ENCODE assay signal across 13 cellular contexts in genomic region chr5:10756539-10756938, GRCh38. TPM values are rescaled to one million over a fixed set of nuclear protein-coding genes. Genes with fewer than 3 reads are reported as not detected.
DNase-seq lines count a peak whose midpoint lies in the region; ATAC-seq, FAIRE-seq and TF ChIP-seq lines count a peak whose summit lies in the region.
"Had no signal": no experiment of that assay in that cellular context is flagged by ENCODE, and none has a peak within 500 bp of the region (broad histone marks: within the 10 kb centered on the region; RNA-seq: fewer than 3 reads in every experiment).

No MANE protein-coding gene starts in this region.

- TF ChIP-seq CTCF in GM12865 (IDR thresholded peaks at IDR 0.05; ENCODE audit: insufficient read depth, low read depth, low read length, missing control alignments) = no peak
- no peak for TF ChIP-seq CTCF in GM23338 (conservative IDR thresholded peaks at IDR 0.05; ENCODE audit: low read depth in 2 of 2)
- TF ChIP-seq CTCF in activated B cell treated with CpG ODN at 0.5 μM for 24 hours (IDR thresholded peaks at IDR 0.05) = no peak
- no peak for TF ChIP-seq CTCF in nephron (IDR thresholded peaks at IDR 0.05; ENCODE audit: unreplicated experiment in 3 of 3)
- no peak for TF ChIP-seq CTCF in dorsolateral prefrontal cortex (IDR thresholded peaks at IDR 0.05 in 54 of 56, conservative IDR thresholded peaks at IDR 0.05 in 2 of 56; ENCODE audit: low read depth in 1 of 56, partially characterized antibody in 56 of 56)
- no peak for TF ChIP-seq CTCF in kidney (IDR thresholded peaks at IDR 0.05; ENCODE audit: borderline replicate concordance, extremely low read depth, insufficient read depth)

- H3K4me2 ChIP-seq in GM23338 = peak overlapping the region; percentile 34; the same call in 1 of the 2 replicates

- DNase-seq in GM12865 (ENCODE audit: low read depth) = peak; percentile 57
- no peak for DNase-seq in GM23338 (ENCODE audit: low spot score)
- DNase-seq in activated B cell treated with CpG ODN at 0.5 μM for 24 hours = no peak
- no peak for DNase-seq in dorsolateral prefrontal cortex
- no peak for DNase-seq in HT-29 (ENCODE audit: low spot score)
- no peak for DNase-seq in kidney
- DNase-seq: NCI-H524 treated with DMSO at 0.1 percent for 48 hours had no signal

- H3K9me3 Mint-ChIP-seq in GM23338 = peaks cover 3% of the 10 kb centered on the region; the same call in 1 of the 3 replicates
- no peaks in the 10 kb centered on the region for H3K9me3 Mint-ChIP-seq in activated B cell treated with CpG ODN at 0.5 μM for 24 hours
- no peaks in the 10 kb centered on the region for H3K9me3 Mint-ChIP-seq in nephron

- no peak for FAIRE-seq in kidney (lab: Jason Lieb, UNC)
- FAIRE-seq: GM18507, islet of Langerhans, TTC549 had no signal

- peak overlapping the region; percentile 50 for H3K27ac ChIP-seq in GM23338 (ENCODE audit: low read depth)
- H3K27ac ChIP-seq in dorsolateral prefrontal cortex = peak overlapping the region in 1 of 59 donors; percentile 30
- no peak overlapping the region for H3K27ac ChIP-seq in kidney (ENCODE audit: low read depth in 2 of 2, low read length in 2 of 2)
- H3K27ac ChIP-seq: HL-60 had no signal

- POLR2A ChIA-PET in activated B cell treated with CpG ODN at 0.5 μM for 24 hours (lab: Charles Lee) = no interaction called here

- H3K4me1 ChIP-seq in GM23338 (ENCODE audit: insufficient read depth) (peaks cover 18% of the 10 kb centered on the region; the same call in 1 of the 2 replicates), kidney (ENCODE audit: control insufficient read depth in 1 of 2, insufficient read depth in 1 of 2, low read depth in 1 of 2, low read length in 2 of 2) (peaks cover 7 to 14% of the 10 kb centered on the region in 2 donors)

- H3K9me3 ChIP-seq in kidney (ENCODE audit: control insufficient read depth in 1 of 2, low read length in 2 of 2) = no peaks in the 10 kb centered on the region

- ATAC-seq in GM23338 = no peak
- ATAC-seq in activated B cell treated with CpG ODN at 0.5 μM for 24 hours (ENCODE audit: low read depth) = no peak
- no peak for ATAC-seq in GM18505 (IDR thresholded peaks at IDR 0.05; ENCODE audit: unreplicated experiment)

- H3K4me3 ChIP-seq in GM12865 (ENCODE audit: low read depth, low read length) = no peak overlapping the region
- H3K4me3 ChIP-seq in GM23338 = no peak overlapping the region
- H3K4me3 ChIP-seq in dorsolateral prefrontal cortex = no peak overlapping the region
- H3K4me3 ChIP-seq in kidney (ENCODE audit: low read length in 2 of 2) = no peak overlapping the region

- H3K79me2 ChIP-seq in GM23338 (replicated peaks; ENCODE audit: insufficient read depth) = peaks cover 46% of the 10 kb centered on the region

- H3F3A ChIP-seq in GM23338 (replicated peaks; ENCODE audit: low read depth) = no peaks in the 10 kb centered on the region

- peaks cover 13% of the 10 kb centered on the region; the same call in 2 of the 3 replicates for H3K36me3 Mint-ChIP-seq in GM23338 (ENCODE audit: low read depth)
- peaks cover 53% of the 10 kb centered on the region for H3K36me3 Mint-ChIP-seq in activated B cell treated with CpG ODN at 0.5 μM for 24 hours (ENCODE audit: low read depth)
- peaks cover 45% of the 10 kb centered on the region for H3K36me3 Mint-ChIP-seq in nephron (ENCODE audit: low read depth)

- H3K9me2 ChIP-seq in GM23338 (ENCODE audit: insufficient read depth) = no peaks in the 10 kb centered on the region

- no peak overlapping the region for H3K9ac ChIP-seq in kidney (ENCODE audit: low read length in 2 of 2)

- H3K4me3 Mint-ChIP-seq in GM23338 (no peak overlapping the region), activated B cell treated with CpG ODN at 0.5 μM for 24 hours (no peak overlapping the region), nephron (peak overlapping the region in 1 of 3 experiments; percentile 57)

- no peak overlapping the region for H2AFZ ChIP-seq in GM23338

- peaks cover 10% of the 10 kb centered on the region for H3K27me3 Mint-ChIP-seq in GM23338 (ENCODE audit: insufficient read depth, low read depth, poor library complexity)
- H3K27me3 Mint-ChIP-seq in activated B cell treated with CpG ODN at 0.5 μM for 24 hours = no peaks in the 10 kb centered on the region
- no peaks in the 10 kb centered on the region for H3K27me3 Mint-ChIP-seq in nephron (ENCODE audit: low read depth)

- peaks cover 23% of the 10 kb centered on the region for H3K4me1 Mint-ChIP-seq in GM23338
- peaks cover 51% of the 10 kb centered on the region for H3K4me1 Mint-ChIP-seq in activated B cell treated with CpG ODN at 0.5 μM for 24 hours
- H3K4me1 Mint-ChIP-seq in nephron = peaks cover 60% of the 10 kb centered on the region

- no peak for TF ChIP-seq POLR2A in GM18505 (IDR thresholded peaks at IDR 0.05; ENCODE audit: borderline replicate concordance, extremely low read depth, insufficient read depth, insufficient read length)

- H3K27ac Mint-ChIP-seq in GM23338 (no peak overlapping the region), activated B cell treated with CpG ODN at 0.5 μM for 24 hours (peak overlapping the region; percentile 20), nephron (peak overlapping the region; percentile 19 to 75 (median 63))

- CTCF ChIA-PET in activated B cell treated with CpG ODN at 0.5 μM for 24 hours (lab: Charles Lee) = no interaction called here

- H4K20me1 ChIP-seq in GM23338 (replicated peaks; ENCODE audit: insufficient read depth) = peaks cover 9% of the 10 kb centered on the region

- H3K27me3 ChIP-seq in GM23338 (ENCODE audit: insufficient read depth) = peaks cover 3% of the 10 kb centered on the region; the same call in 1 of the 2 replicates
- H3K27me3 ChIP-seq in dorsolateral prefrontal cortex = no peaks in the 10 kb centered on the region

- intact Hi-C loops in activated B cell treated with CpG ODN at 0.5 μM for 24 hours (cut with micrococcal nuclease) (no loop called here), dorsolateral prefrontal cortex (cut with DNase I) (no loop called here), kidney (cut with DNase I) (no loop called here)

- H3K36me3 ChIP-seq in GM23338 (ENCODE audit: insufficient read depth) = no peaks in the 10 kb centered on the region; the same call in 1 of the 2 replicates
- H3K36me3 ChIP-seq in kidney (ENCODE audit: control insufficient read depth in 1 of 2, insufficient read depth in 2 of 2, low read length in 2 of 2) = no peaks in the 10 kb centered on the region

TF ChIP-seq in GM23338, 12 proteins besides CTCF, POLR2A, EP300 and RAD21 (continues in another document):
- no peak for TF ChIP-seq ZNF331 (CRISPR knock-in tag; IDR thresholded peaks at IDR 0.05; ENCODE audit: low read depth)
- TF ChIP-seq, protein P1, sequence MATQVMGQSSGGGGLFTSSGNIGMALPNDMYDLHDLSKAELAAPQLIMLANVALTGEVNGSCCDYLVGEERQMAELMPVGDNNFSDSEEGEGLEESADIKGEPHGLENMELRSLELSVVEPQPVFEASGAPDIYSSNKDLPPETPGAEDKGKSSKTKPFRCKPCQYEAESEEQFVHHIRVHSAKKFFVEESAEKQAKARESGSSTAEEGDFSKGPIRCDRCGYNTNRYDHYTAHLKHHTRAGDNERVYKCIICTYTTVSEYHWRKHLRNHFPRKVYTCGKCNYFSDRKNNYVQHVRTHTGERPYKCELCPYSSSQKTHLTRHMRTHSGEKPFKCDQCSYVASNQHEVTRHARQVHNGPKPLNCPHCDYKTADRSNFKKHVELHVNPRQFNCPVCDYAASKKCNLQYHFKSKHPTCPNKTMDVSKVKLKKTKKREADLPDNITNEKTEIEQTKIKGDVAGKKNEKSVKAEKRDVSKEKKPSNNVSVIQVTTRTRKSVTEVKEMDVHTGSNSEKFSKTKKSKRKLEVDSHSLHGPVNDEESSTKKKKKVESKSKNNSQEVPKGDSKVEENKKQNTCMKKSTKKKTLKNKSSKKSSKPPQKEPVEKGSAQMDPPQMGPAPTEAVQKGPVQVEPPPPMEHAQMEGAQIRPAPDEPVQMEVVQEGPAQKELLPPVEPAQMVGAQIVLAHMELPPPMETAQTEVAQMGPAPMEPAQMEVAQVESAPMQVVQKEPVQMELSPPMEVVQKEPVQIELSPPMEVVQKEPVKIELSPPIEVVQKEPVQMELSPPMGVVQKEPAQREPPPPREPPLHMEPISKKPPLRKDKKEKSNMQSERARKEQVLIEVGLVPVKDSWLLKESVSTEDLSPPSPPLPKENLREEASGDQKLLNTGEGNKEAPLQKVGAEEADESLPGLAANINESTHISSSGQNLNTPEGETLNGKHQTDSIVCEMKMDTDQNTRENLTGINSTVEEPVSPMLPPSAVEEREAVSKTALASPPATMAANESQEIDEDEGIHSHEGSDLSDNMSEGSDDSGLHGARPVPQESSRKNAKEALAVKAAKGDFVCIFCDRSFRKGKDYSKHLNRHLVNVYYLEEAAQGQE (IDR thresholded peaks at IDR 0.05; ENCODE audit: unreplicated experiment) = no peak
- no peak for TF ChIP-seq NANOG (IDR thresholded peaks at IDR 0.05; ENCODE audit: borderline replicate concordance)
- TF ChIP-seq POLR2AphosphoS5 (IDR thresholded peaks at IDR 0.05; ENCODE audit: low read depth) = no peak
- no peak for TF ChIP-seq CREB1 (CRISPR knock-in tag; IDR thresholded peaks at IDR 0.05; ENCODE audit: low read depth)
- TF ChIP-seq EZH2 (IDR thresholded peaks at IDR 0.05; ENCODE audit: low read depth, unreplicated experiment) = no peak

RNA-seq across cellular contexts. Expression of gene DAP, which starts 4.5 kb away (rescaled TPM):
- 32.7 and 35.7 TPM in 2 replicates for total RNA-seq in GM23338 (2014; rRNA removed; shearing (Covaris generic))
- polyA plus RNA-seq in GM23338 (2016; fragmentation: Nextera tagmentation; extraction: Ambion mirVana) (31.5 and 37.6 TPM in 2 replicates), kidney (ENCODE audit: insufficient read depth, low read depth, low replicate concordance) (123 TPM)
- total RNA-seq in activated B cell treated with CpG ODN at 0.5 μM for 24 hours (50.5 and 51.3 TPM in 2 replicates), dorsolateral prefrontal cortex (10 to 100 TPM; 16.1 to 43.5 (median 28.7) TPM), kidney (133 TPM)
- 45.9 and 54.2 TPM in 2 replicates for total RNA-seq in HT-29 (2014; rRNA removed; shearing (Covaris generic))
